14 cellular contexts compared by ENCODE assay signal in the genomic region with DNA sequence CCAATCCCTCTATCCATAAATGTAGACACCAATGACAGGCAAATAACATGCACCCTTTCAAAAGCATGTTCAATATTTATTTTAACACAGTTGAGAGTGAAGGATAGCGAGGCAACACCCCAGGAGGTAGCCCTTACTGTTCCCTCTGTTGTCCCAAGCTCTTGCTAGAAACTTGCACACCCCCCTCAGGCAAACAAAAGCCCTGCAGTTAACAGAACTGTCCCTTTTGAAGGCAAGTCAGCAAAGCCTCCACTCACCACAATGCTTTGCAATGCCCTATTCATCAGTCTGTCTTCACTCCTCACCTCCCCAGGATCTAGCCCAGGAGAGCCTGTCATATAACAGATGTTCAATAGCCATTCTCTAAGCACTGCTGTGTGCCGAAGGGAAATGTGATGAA. TPM values are rescaled to one million over a fixed set of nuclear protein-coding genes. Genes with fewer than 3 reads are reported as not detected.
DNase-seq lines count a peak whose midpoint lies in the region; ATAC-seq and TF ChIP-seq lines count a peak whose summit lies in the region.
"Had no signal": no experiment of that assay in that cellular context is flagged by ENCODE, and none has a peak within 500 bp of the region (broad histone marks: within the 10 kb centered on the region; RNA-seq: fewer than 3 reads in every experiment).

No MANE protein-coding gene starts in this region.

- H3K4me3 Mint-ChIP-seq in endodermal cell: no peak overlapping the region
- H3K4me3 Mint-ChIP-seq: activated naive CD4-positive, alpha-beta T cell treated with anti-CD3 and anti-CD28 coated beads, Interleukin-2, amount 50 U/mL, for 24 hours; type B pancreatic cell had no signal

- no peak overlapping the region for H3K27ac ChIP-seq in A673 (ENCODE audit: low read depth, low read length, poor library complexity, severe bottlenecking)
- H3K27ac ChIP-seq in endodermal cell (ENCODE audit: low read depth, low read length): no peak overlapping the region
- H3K27ac ChIP-seq: pancreas had no signal

- peaks cover 18% of the 10 kb centered on the region for H3K4me1 Mint-ChIP-seq in endodermal cell

- 33 to 47% methylated on average over 1 to 2 of the region's 2 CpGs for WGBS in endodermal cell (ENCODE audit: insufficient coverage in 1 of 2, insufficient read length in 1 of 2), 2 experiments

- no peaks in the 10 kb centered on the region for H3K27me3 Mint-ChIP-seq in endodermal cell (ENCODE audit: insufficient read depth)
- H3K27me3 Mint-ChIP-seq: activated naive CD4-positive, alpha-beta T cell treated with anti-CD3 and anti-CD28 coated beads, Interleukin-2, amount 50 U/mL, for 24 hours had no signal

- H3K4me1 ChIP-seq in A673 (ENCODE audit: insufficient read depth, low read length, poor library complexity, severe bottlenecking): peaks cover 5% of the 10 kb centered on the region
- H3K4me1 ChIP-seq in endodermal cell (ENCODE audit: control insufficient read depth, insufficient read depth, low read length): no peaks in the 10 kb centered on the region

- no peak overlapping the region for H3K9ac ChIP-seq in endodermal cell (ENCODE audit: extremely low read depth, low read length, poor library complexity, severe bottlenecking)

- H3K36me3 ChIP-seq in A673 (ENCODE audit: insufficient read depth, low read length, poor library complexity, severe bottlenecking) (no peaks in the 10 kb centered on the region), endodermal cell (ENCODE audit: control insufficient read depth, insufficient read depth, low read length) (no peaks in the 10 kb centered on the region)
- H3K36me3 ChIP-seq: pancreas had no signal

- DNase-seq in A673 (ENCODE audit: low spot score) (peak; percentile 39), ELR (ENCODE audit: low read depth) (peak; percentile 37), NB4 (ENCODE audit: low read depth) (peak; percentile 50), endodermal cell (peak; percentile 77), left ventricle myocardium superior (no peak)
- no peak for DNase-seq in activated effector memory CD4-positive, alpha-beta T cell treated with anti-CD3 and anti-CD28 coated beads, Interleukin-2, amount 50 U/mL, for 16 hours
- DNase-seq in activated CD4-positive, alpha-beta T cell treated with anti-CD3 and anti-CD28 coated beads for 4 hours: no peak
- DNase-seq in stimulated activated naive CD4-positive, alpha-beta T cell (lab: John Stamatoyannopoulos, UW): no peak
- DNase-seq: Calu3; effector CD8-positive, alpha-beta T cell; NCI-H446 treated with DMSO at 0.1 percent for 48 hours; pancreas had no signal

- no peaks in the 10 kb centered on the region for H3K9me3 Mint-ChIP-seq in endodermal cell
- H3K9me3 Mint-ChIP-seq: activated naive CD4-positive, alpha-beta T cell treated with anti-CD3 and anti-CD28 coated beads, Interleukin-2, amount 50 U/mL, for 24 hours; type B pancreatic cell had no signal

- no peaks in the 10 kb centered on the region for H3K36me3 Mint-ChIP-seq in endodermal cell (ENCODE audit: low read depth)
- H3K36me3 Mint-ChIP-seq: activated naive CD4-positive, alpha-beta T cell treated with anti-CD3 and anti-CD28 coated beads, Interleukin-2, amount 50 U/mL, for 24 hours; type B pancreatic cell had no signal

- POLR2A ChIA-PET in A673 (lab: Charles Lee; ENCODE audit: low non-redundant PET): no interaction called here

- no TSS peak for BruUV-seq in A673 (replicated peaks; lab: Mats Ljungman, UMichigan)

- ATAC-seq in left ventricle myocardium superior: no peak
- ATAC-seq: pancreas had no signal

- TF ChIP-seq CTCF in A673 (conservative IDR thresholded peaks at IDR 0.05; ENCODE audit: low read depth, low read length) (peak; percentile 19; the same call in 1 of the 2 replicates), NB4 (IDR thresholded peaks at IDR 0.05; ENCODE audit: low read depth, low read length) (peak; percentile 29), endodermal cell (conservative IDR thresholded peaks at IDR 0.05) (peak; percentile 70)

- H3K27ac Mint-ChIP-seq in endodermal cell: no peak overlapping the region
- H3K27ac Mint-ChIP-seq: activated naive CD4-positive, alpha-beta T cell treated with anti-CD3 and anti-CD28 coated beads, Interleukin-2, amount 50 U/mL, for 24 hours; type B pancreatic cell had no signal

- intact Hi-C loops in A673 (cut with micrococcal nuclease; ENCODE audit: unreplicated experiment): loop anchor here (10.0 kb wide), 1 partner anchor 333 kb away; no protein-coding TSS in a partner anchor
- intact Hi-C loops in left ventricle myocardium superior (cut with micrococcal nuclease): loop anchor here (10.0 kb wide), 1 partner anchor 193 kb away; no protein-coding TSS in a partner anchor

- TF ChIP-seq POLR2A in NB4 (IDR thresholded peaks at IDR 0.05; ENCODE audit: extremely low read depth, insufficient read length): no peak

- H3K27me3 ChIP-seq in A673 (replicated peaks; ENCODE audit: insufficient read depth, low read depth, low read length, poor library complexity): no peaks in the 10 kb centered on the region
- no peaks in the 10 kb centered on the region for H3K27me3 ChIP-seq in endodermal cell (ENCODE audit: control insufficient read depth, insufficient read depth, low read length, poor library complexity, severe bottlenecking)
- H3K27me3 ChIP-seq: pancreas had no signal

- CTCF ChIA-PET in A673 (lab: Charles Lee): no interaction called here

- no peaks in the 10 kb centered on the region for H3K9me3 ChIP-seq in A673 (ENCODE audit: low read depth, low read length, poor library complexity, severe bottlenecking)
- H3K9me3 ChIP-seq in endodermal cell (ENCODE audit: control insufficient read depth, low read length): no peaks in the 10 kb centered on the region
- H3K9me3 ChIP-seq: pancreas had no signal

- no peak overlapping the region for H3K4me3 ChIP-seq in A673 (ENCODE audit: low read depth, low read length, poor library complexity, severe bottlenecking)
- H3K4me3 ChIP-seq in NB4 (ENCODE audit: low read depth, low read length): no peak overlapping the region
- H3K4me3 ChIP-seq in endodermal cell (ENCODE audit: low read length): no peak overlapping the region
- H3K4me3 ChIP-seq: pancreas had no signal

RNA-seq across cellular contexts. Expression of gene CNEP1R1, which starts 3.5 kb away (rescaled TPM):
- total RNA-seq in A673 (2021) (23.5 and 24.2 TPM in 2 replicates), endodermal cell (10 to 100 TPM; 20.2 to 24.9 TPM), left ventricle myocardium superior (16.9 TPM)
- polyA plus RNA-seq in endodermal cell (2013, experiment 1 of 2): 24.4 TPM
- 22.3 TPM for polyA plus RNA-seq in endodermal cell (2013, experiment 2 of 2)

RNA-seq across cellular contexts. Expression of gene HEATR3, which starts 44.3 kb away (rescaled TPM):
- 29.4 and 41.8 TPM in 2 replicates for total RNA-seq in A673 (2021)
- 10 to 100 TPM; 13.0 to 14.9 TPM for total RNA-seq in endodermal cell
- polyA plus RNA-seq in endodermal cell (2013, experiment 1 of 2): 17.5 TPM
- 16.2 TPM for polyA plus RNA-seq in endodermal cell (2013, experiment 2 of 2)
- total RNA-seq in left ventricle myocardium superior: 9.6 TPM

Comparison
In these comparisons a context has a peak if more than half of its experiments do, and no peak if none do; other contexts are left out.
1. DNase-seq: peak in A673 (single experiment), ELR (single experiment), NB4 (single experiment) and endodermal cell (single experiment); none in activated effector memory CD4-positive, alpha-beta T cell treated with anti-CD3 and anti-CD28 coated beads, Interleukin-2, amount 50 U/mL, for 16 hours (single experiment), activated CD4-positive, alpha-beta T cell treated with anti-CD3 and anti-CD28 coated beads for 4 hours (0 of 2), left ventricle myocardium superior (single experiment) and stimulated activated naive CD4-positive, alpha-beta T cell (0 of 6).
2. CTCF ChIP-seq: peak in every context shown above with its lines; median percentile 70 in endodermal cell; 29 in NB4; 19 in A673.